1 cellular context compared by ENCODE assay signal in genomic region chr10:110511734-110512449, GRCh38.
TF ChIP-seq lines count a peak whose summit lies in the region.

No MANE protein-coding gene starts in this region.

TF ChIP-seq in endothelial cell of umbilical vein, 7 proteins besides CTCF, POLR2A, EP300 and RAD21:
- TF ChIP-seq MYC (IDR thresholded peaks at IDR 0.05; ENCODE audit: low read depth, low read length) = no peak
- peak; percentile 54 for TF ChIP-seq POLR2AphosphoS5 (IDR thresholded peaks at IDR 0.05; ENCODE audit: insufficient read depth, low read depth, low read length)
- peak; percentile 58 for TF ChIP-seq JUN (IDR thresholded peaks at IDR 0.05; ENCODE audit: borderline replicate concordance, insufficient read depth, insufficient read length, low read depth)
- TF ChIP-seq FOS (IDR thresholded peaks at IDR 0.05; ENCODE audit: borderline replicate concordance, insufficient read depth, low read length) = peak; percentile 67
- TF ChIP-seq MAX (IDR thresholded peaks at IDR 0.05; ENCODE audit: insufficient read depth, insufficient read length) = no peak
- TF ChIP-seq GATA2 (IDR thresholded peaks at IDR 0.05; ENCODE audit: insufficient read depth, insufficient read length, low read depth, low read length) = no peak
- no peak for TF ChIP-seq EZH2 (IDR thresholded peaks at IDR 0.05; ENCODE audit: borderline replicate concordance, low read depth, low read length, severe bottlenecking)
